Comparison of ENCODE assay signal across 27 cellular contexts in genomic region chr3:123385499-123385898, GRCh38.
DNase-seq lines count a peak whose midpoint lies in the region; ATAC-seq and TF ChIP-seq lines count a peak whose summit lies in the region.
"Had no signal": no experiment of that assay in that cellular context is flagged by ENCODE, and none has a peak within 500 bp of the region (broad histone marks: within the 10 kb centered on the region; RNA-seq: fewer than 3 reads in every experiment).

No MANE protein-coding gene starts in this region.

- CTCF ChIA-PET in MCF 10A (lab: Yijun Ruan, JAX): interaction anchor here (0.6 to 0.9 kb wide), 2 partner anchors 26 to 60 kb away, joined by 3 read pairs; no protein-coding TSS in a partner anchor

- no peaks in the 10 kb centered on the region for H3K9me3 ChIP-seq in breast epithelium
- H3K9me3 ChIP-seq in colonic mucosa: no peaks in the 10 kb centered on the region
- H3K9me3 ChIP-seq in muscle layer of colon (ENCODE audit: low read length): no peaks in the 10 kb centered on the region
- no peaks in the 10 kb centered on the region for H3K9me3 ChIP-seq in thoracic aorta
- H3K9me3 ChIP-seq: left lung, SJCRH30, suprapubic skin had no signal

- POLR2A ChIA-PET in MCF 10A (lab: Yijun Ruan, JAX): no interaction called here

- H3K9ac ChIP-seq in colonic mucosa (ENCODE audit: low read depth in 2 of 2, low read length in 2 of 2): no peak overlapping the region
- H3K9ac ChIP-seq in muscle layer of colon (ENCODE audit: low read length): peak overlapping the region; percentile 37

- no peak overlapping the region for H3K4me3 ChIP-seq in breast epithelium
- no peak overlapping the region for H3K4me3 ChIP-seq in colonic mucosa
- no peak overlapping the region for H3K4me3 ChIP-seq in muscle layer of colon (ENCODE audit: low read depth in 1 of 2, low read length in 2 of 2)
- peak overlapping the region; percentile 14 for H3K4me3 ChIP-seq in thoracic aorta
- H3K4me3 ChIP-seq: left lung, SJCRH30, smooth muscle cell, suprapubic skin had no signal

- peak overlapping the region; percentile 30 to 44 for H3K27ac ChIP-seq in breast epithelium
- peak overlapping the region; percentile 6 for H3K27ac ChIP-seq in colonic mucosa
- H3K27ac ChIP-seq in muscle layer of colon (ENCODE audit: low read depth, low read length): peak overlapping the region; percentile 90
- peak overlapping the region; percentile 91 to 95 for H3K27ac ChIP-seq in thoracic aorta
- H3K27ac ChIP-seq: 22Rv1, left lung, SJCRH30, suprapubic skin had no signal

- peaks cover 21% of the 10 kb centered on the region for H3K27me3 Mint-ChIP-seq in MCF 10A (ENCODE audit: insufficient read depth, unreplicated experiment)
- H3K27me3 Mint-ChIP-seq: brain had no signal

- no peak for TF ChIP-seq CTCF in breast epithelium (IDR thresholded peaks at IDR 0.05)
- TF ChIP-seq CTCF in MCF 10A (IDR thresholded peaks at IDR 0.05; ENCODE audit: unreplicated experiment): no peak
- TF ChIP-seq CTCF in colonic mucosa (IDR thresholded peaks at IDR 0.05): no peak
- no peak for TF ChIP-seq CTCF in thoracic aorta (IDR thresholded peaks at IDR 0.05)

- no peak overlapping the region for H3K4me3 Mint-ChIP-seq in MCF 10A (ENCODE audit: unreplicated experiment)
- H3K4me3 Mint-ChIP-seq: activated T-cell treated with anti-CD3 and anti-CD28 coated beads, Interleukin-2, amount 50 U/mL, for 4 hours; CD4-positive, CD25-positive, alpha-beta regulatory T cell; immature natural killer cell; naive thymus-derived CD4-positive, alpha-beta T cell; WTC11 had no signal

- no TSS peak for BruUV-seq in MCF 10A (replicated peaks; lab: Mats Ljungman, UMichigan)

- intact Hi-C loops in breast epithelium (cut with DNase I; ENCODE audit: low total_unique reads): no loop called here
- intact Hi-C loops in MCF 10A (cut with micrococcal nuclease): no loop called here
- intact Hi-C loops in colonic mucosa (cut with DNase I): no loop called here

- H3K9me3 Mint-ChIP-seq in MCF 10A (ENCODE audit: unreplicated experiment): no peaks in the 10 kb centered on the region
- H3K9me3 Mint-ChIP-seq: activated T-cell treated with anti-CD3 and anti-CD28 coated beads, Interleukin-2, amount 50 U/mL, for 4 hours; immature natural killer cell; naive thymus-derived CD4-positive, alpha-beta T cell; WTC11 had no signal

- DNase-seq in breast epithelium (ENCODE audit: low spot score in 2 of 2): no peak
- no peak for DNase-seq in MCF 10A (ENCODE audit: unreplicated experiment)
- DNase-seq in colonic mucosa: no peak
- no peak for DNase-seq in thoracic aorta (ENCODE audit: low spot score)
- DNase-seq in NCI-H1417 treated with DMSO at 0.1 percent for 48 hours (lab: John Stamatoyannopoulos, UW): no peak
- DNase-seq in NCI-H1048 (lab: John Stamatoyannopoulos, UW): no peak
- DNase-seq in NCI-H524 (lab: John Stamatoyannopoulos, UW): no peak
- DNase-seq: activated CD4-positive, alpha-beta T cell treated with anti-CD3 and anti-CD28 coated beads, Interleukin-2, amount 50 U/mL, for 1 hour; activated gamma-delta T cell treated with Interleukin-2 at 50 U/mL for 16 hours; activated T-cell treated with anti-CD3 and anti-CD28 coated beads, Interleukin-2, amount 50 U/mL, for 4 hours; CD4-positive, CD25-positive, alpha-beta regulatory T cell; cortex of kidney; immature natural killer cell; left lung; naive thymus-derived CD4-positive, alpha-beta T cell; NCI-H1092; NCI-H187; NCI-H526; occipital lobe; stimulated activated CD4-positive, alpha-beta T cell treated with anti-CD3 and anti-CD28 coated beads, Interleukin-2, amount 100 ng/mL, for 48 hours had no signal

- no peaks in the 10 kb centered on the region for H3K4me1 Mint-ChIP-seq in MCF 10A (ENCODE audit: insufficient read depth, unreplicated experiment)
- H3K4me1 Mint-ChIP-seq: CD4-positive, CD25-positive, alpha-beta regulatory T cell; immature natural killer cell; naive thymus-derived CD4-positive, alpha-beta T cell had no signal

- no peak for TF ChIP-seq POLR2A in breast epithelium (IDR thresholded peaks at IDR 0.05)

- H3K36me3 ChIP-seq in breast epithelium: no peaks in the 10 kb centered on the region
- no peaks in the 10 kb centered on the region for H3K36me3 ChIP-seq in colonic mucosa
- no peaks in the 10 kb centered on the region for H3K36me3 ChIP-seq in muscle layer of colon (ENCODE audit: insufficient read depth, low read length)
- no peaks in the 10 kb centered on the region for H3K36me3 ChIP-seq in thoracic aorta
- H3K36me3 ChIP-seq: left lung, SJCRH30, suprapubic skin had no signal

- no peaks in the 10 kb centered on the region for H3K36me3 Mint-ChIP-seq in MCF 10A (ENCODE audit: insufficient read depth, unreplicated experiment)
- H3K36me3 Mint-ChIP-seq: brain; CD4-positive, CD25-positive, alpha-beta regulatory T cell; immature natural killer cell; naive thymus-derived CD4-positive, alpha-beta T cell; WTC11 had no signal

- ATAC-seq in thoracic aorta (ENCODE audit: insufficient number of reproducible peaks, low FRiP score, low read depth): no peak
- ATAC-seq: activated T-cell treated with anti-CD3 and anti-CD28 coated beads, Interleukin-2, amount 50 U/mL, for 4 hours; naive thymus-derived CD4-positive, alpha-beta T cell; WTC11 had no signal

- H3K27me3 ChIP-seq in breast epithelium: no peaks in the 10 kb centered on the region
- H3K27me3 ChIP-seq in colonic mucosa: no peaks in the 10 kb centered on the region
- no peaks in the 10 kb centered on the region for H3K27me3 ChIP-seq in muscle layer of colon (ENCODE audit: control insufficient read depth in 1 of 2, insufficient read depth in 2 of 2, low read length in 2 of 2)
- H3K27me3 ChIP-seq in thoracic aorta (replicated peaks; ENCODE audit: insufficient read depth): no peaks in the 10 kb centered on the region
- H3K27me3 ChIP-seq: suprapubic skin had no signal

- no peaks in the 10 kb centered on the region for H3K4me1 ChIP-seq in breast epithelium
- no peaks in the 10 kb centered on the region for H3K4me1 ChIP-seq in colonic mucosa
- H3K4me1 ChIP-seq in muscle layer of colon (ENCODE audit: insufficient read depth, low read length): peaks cover 97% of the 10 kb centered on the region
- H3K4me1 ChIP-seq in thoracic aorta (ENCODE audit: control insufficient read depth in 1 of 2, low read depth in 2 of 2): peaks cover 62 to 98% of the 10 kb centered on the region in 2 donors
- H3K4me1 ChIP-seq: left lung, suprapubic skin had no signal

- no peak overlapping the region for H3K27ac Mint-ChIP-seq in MCF 10A (ENCODE audit: low read depth, unreplicated experiment)
- H3K27ac Mint-ChIP-seq: CD4-positive, CD25-positive, alpha-beta regulatory T cell; immature natural killer cell; naive thymus-derived CD4-positive, alpha-beta T cell; WTC11 had no signal

Comparison
In these comparisons a context has a peak if more than half of its experiments do, and no peak if none do; other contexts are left out.
1. H3K27ac ChIP-seq: peak in every context shown above with its lines; median percentile 93 in thoracic aorta; 90 in muscle layer of colon; 37 in breast epithelium; 6 in colonic mucosa.